9 cellular contexts compared by ENCODE assay signal in the genomic region with DNA sequence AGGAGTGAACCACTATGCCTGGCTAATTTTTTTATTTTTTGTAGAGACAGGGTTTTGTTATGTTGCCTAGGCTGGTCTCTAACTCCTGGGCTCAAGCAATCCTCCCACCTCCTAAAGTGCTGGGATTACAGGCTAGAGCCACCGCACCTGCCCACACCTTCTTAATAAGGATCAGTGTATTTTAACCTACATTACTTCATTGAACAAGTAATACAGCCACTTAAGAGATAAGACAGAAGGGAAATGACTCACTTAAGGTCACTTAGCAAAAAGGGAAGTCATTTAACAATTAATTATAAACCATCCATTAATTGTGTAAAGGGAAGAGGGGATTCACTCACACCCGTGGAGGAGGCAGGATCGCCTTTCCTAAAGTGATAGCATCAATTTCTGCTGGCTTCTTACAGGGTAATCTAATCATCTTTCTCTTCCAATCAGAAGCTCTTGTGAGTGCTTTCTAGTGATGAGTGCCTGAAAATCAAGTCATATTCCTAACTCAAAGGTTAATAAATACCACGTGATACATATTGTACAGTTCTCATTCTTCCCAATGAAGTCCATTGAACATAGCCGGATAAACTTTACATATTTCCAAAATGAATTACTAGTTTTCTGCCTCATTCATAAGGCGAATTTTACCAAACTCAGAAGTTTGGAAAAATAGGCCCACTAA. TPM values are rescaled to one million over a fixed set of nuclear protein-coding genes. Genes with fewer than 3 reads are reported as not detected.
DNase-seq lines count a peak whose midpoint lies in the region; ATAC-seq and TF ChIP-seq lines count a peak whose summit lies in the region.
"Had no signal": no experiment of that assay in that cellular context is flagged by ENCODE, and none has a peak within 500 bp of the region (broad histone marks: within the 10 kb centered on the region; RNA-seq: fewer than 3 reads in every experiment).

No MANE protein-coding gene starts in this region.

- peak overlapping the region; percentile 85 for H3K27ac Mint-ChIP-seq in osteocyte (ENCODE audit: unreplicated experiment)

- H3K27me3 ChIP-seq in GM06990 (replicated peaks; ENCODE audit: control insufficient read depth, insufficient read depth, low read length) = no peaks in the 10 kb centered on the region
- no peaks in the 10 kb centered on the region for H3K27me3 ChIP-seq in brain microvascular endothelial cell (replicated peaks)

- H3K27ac ChIP-seq in brain microvascular endothelial cell = peak overlapping the region; percentile 7

- peak; percentile 26 for DNase-seq in GM06990 (ENCODE audit: extremely low read depth, insufficient read length)
- DNase-seq in NCI-H226 = peak; percentile 15
- DNase-seq in brain microvascular endothelial cell = no peak
- no peak for DNase-seq in osteocyte (ENCODE audit: extremely low spot score, unreplicated experiment)
- DNase-seq in ACHN = no peak
- DNase-seq in Ammon's horn (ENCODE audit: low spot score) = no peak
- DNase-seq: activated CD4-positive, CD25-positive, alpha-beta regulatory T cell; NCI-H526 treated with DMSO at 0.1 percent for 48 hours had no signal

- H3K4me1 Mint-ChIP-seq in osteocyte (ENCODE audit: unreplicated experiment) = peaks cover 58% of the 10 kb centered on the region

- no peaks in the 10 kb centered on the region for H3K9me3 Mint-ChIP-seq in osteocyte (ENCODE audit: unreplicated experiment)

- no peak overlapping the region for H3K4me3 ChIP-seq in GM06990 (replicated peaks; ENCODE audit: low read depth, low read length)
- no peak overlapping the region for H3K4me3 ChIP-seq in brain microvascular endothelial cell (ENCODE audit: low read depth, low read length)

- no peak for TF ChIP-seq CTCF in GM06990 (IDR thresholded peaks at IDR 0.05; ENCODE audit: insufficient read depth, low read length, poor library complexity, severe bottlenecking)
- TF ChIP-seq CTCF in brain microvascular endothelial cell (IDR thresholded peaks at IDR 0.05; ENCODE audit: low read depth, low read length, missing control alignments) = no peak
- no peak for TF ChIP-seq CTCF in osteocyte (IDR thresholded peaks at IDR 0.05)

- H3K36me3 ChIP-seq in GM06990 (ENCODE audit: control insufficient read depth, insufficient read depth, low read length) = no peaks in the 10 kb centered on the region; the same call in 1 of the 2 replicates
- H3K36me3 ChIP-seq in brain microvascular endothelial cell (replicated peaks) = no peaks in the 10 kb centered on the region

- peak overlapping the region; percentile 29 for H3K4me3 Mint-ChIP-seq in osteocyte (ENCODE audit: unreplicated experiment)

- no peaks in the 10 kb centered on the region for H3K36me3 Mint-ChIP-seq in osteocyte (ENCODE audit: unreplicated experiment)

- no peak for ATAC-seq in GM21737 (IDR thresholded peaks at IDR 0.05; ENCODE audit: unreplicated experiment)

- in situ Hi-C loops in brain microvascular endothelial cell (cut with HindIII; ENCODE audit: low pct_ligation_motif_present, low sequenced_read_pairs) = no loop called here
- in situ Hi-C loops in ACHN (cut with HindIII; ENCODE audit: low pct_ligation_motif_present, low pct_unique_long_range_greater_than_20kb, low sequenced_read_pairs) = no loop called here

- no peaks in the 10 kb centered on the region for H3K27me3 Mint-ChIP-seq in osteocyte (ENCODE audit: unreplicated experiment)

RNA-seq across cellular contexts. Expression of gene FBXW11, which starts 3.5 kb away (rescaled TPM):
- total RNA-seq in osteocyte = 60.1 and 61.4 TPM in 2 replicates

Comparison
In these comparisons a context has a peak if more than half of its experiments do, and no peak if none do; other contexts are left out.
1. DNase-seq: peak in GM06990 (single experiment) and NCI-H226 (single experiment); none in brain microvascular endothelial cell (single experiment), osteocyte (single experiment), ACHN (single experiment) and Ammon's horn (single experiment).